Comparison of ENCODE assay signal across 21 cellular contexts in genomic region chr7:81659697-81660395, GRCh38.
"Had no signal": no experiment of that assay in that cellular context is flagged by ENCODE, and none has a peak within 500 bp of the region (broad histone marks: within the 10 kb centered on the region; RNA-seq: fewer than 3 reads in every experiment).

No MANE protein-coding gene starts in this region.

- H3K9me3 ChIP-seq: breast epithelium, gastroesophageal sphincter, stomach had no signal

- H3K36me3 Mint-ChIP-seq: activated naive CD8-positive, alpha-beta T cell treated with anti-CD3 and anti-CD28 coated beads, Interleukin-2, amount 10 ng/mL, durations not matched to agents 7 days and 5 days; type B pancreatic cell had no signal

- H3K4me3 ChIP-seq: breast epithelium, gastroesophageal sphincter, heart right ventricle, lung, stomach had no signal

- H3K4me1 Mint-ChIP-seq: activated naive CD8-positive, alpha-beta T cell treated with anti-CD3 and anti-CD28 coated beads, Interleukin-2, amount 10 ng/mL, durations not matched to agents 7 days and 5 days; nephron; T-helper 17 cell had no signal

- H3K27me3 Mint-ChIP-seq: activated naive CD8-positive, alpha-beta T cell treated with anti-CD3 and anti-CD28 coated beads, Interleukin-2, amount 10 ng/mL, durations not matched to agents 7 days and 5 days; progenitor cell of endocrine pancreas; T-helper 17 cell had no signal

- H3K27ac Mint-ChIP-seq: activated naive CD8-positive, alpha-beta T cell treated with anti-CD3 and anti-CD28 coated beads, Interleukin-2, amount 10 ng/mL, durations not matched to agents 7 days and 5 days; mesothelial cell of epicardium; nephron; progenitor cell of endocrine pancreas; T-helper 17 cell; type B pancreatic cell had no signal

- H3K27ac ChIP-seq: breast epithelium, gastroesophageal sphincter, heart right ventricle, stomach, WERI-Rb-1 had no signal

- H3K4me1 ChIP-seq: breast epithelium, gastroesophageal sphincter, heart right ventricle, stomach had no signal

- ATAC-seq: esophagus mucosa, gastroesophageal sphincter, heart right ventricle, T-helper 17 cell had no signal

- DNase-seq: activated CD4-positive, alpha-beta T cell treated with anti-CD3 and anti-CD28 coated beads, Interleukin-2, amount 50 U/mL, for 4 hours; activated naive CD4-positive, alpha-beta T cell treated with Interleukin-2 at 50 U/mL for 16 hours; activated naive CD8-positive, alpha-beta T cell treated with anti-CD3 and anti-CD28 coated beads, Interleukin-2, amount 10 ng/mL, durations not matched to agents 7 days and 5 days; activated T-cell treated with anti-CD3 and anti-CD28 coated beads for 4 hours; anterior cingulate cortex; effector CD4-positive, alpha-beta T cell; heart right ventricle; small intestine; stimulated activated CD4-positive, alpha-beta T cell treated with anti-CD3 and anti-CD28 coated beads, Interleukin-15, amount 100 ng/mL, for 24 hours; stimulated activated CD4-positive, alpha-beta T cell treated with anti-CD3 and anti-CD28 coated beads, Interleukin-2, amount 100 ng/mL, for 48 hours; stomach; T-helper 17 cell; WERI-Rb-1 had no signal

- H3K36me3 ChIP-seq: breast epithelium, gastroesophageal sphincter, heart right ventricle, stomach, WERI-Rb-1 had no signal

- H3K4me3 Mint-ChIP-seq: activated naive CD8-positive, alpha-beta T cell treated with anti-CD3 and anti-CD28 coated beads, Interleukin-2, amount 10 ng/mL, durations not matched to agents 7 days and 5 days; mesothelial cell of epicardium; nephron; T-helper 17 cell; type B pancreatic cell had no signal

- H3K27me3 ChIP-seq: breast epithelium, gastroesophageal sphincter, heart right ventricle, stomach had no signal
